16 cellular contexts compared by ENCODE assay signal in the genomic region with DNA sequence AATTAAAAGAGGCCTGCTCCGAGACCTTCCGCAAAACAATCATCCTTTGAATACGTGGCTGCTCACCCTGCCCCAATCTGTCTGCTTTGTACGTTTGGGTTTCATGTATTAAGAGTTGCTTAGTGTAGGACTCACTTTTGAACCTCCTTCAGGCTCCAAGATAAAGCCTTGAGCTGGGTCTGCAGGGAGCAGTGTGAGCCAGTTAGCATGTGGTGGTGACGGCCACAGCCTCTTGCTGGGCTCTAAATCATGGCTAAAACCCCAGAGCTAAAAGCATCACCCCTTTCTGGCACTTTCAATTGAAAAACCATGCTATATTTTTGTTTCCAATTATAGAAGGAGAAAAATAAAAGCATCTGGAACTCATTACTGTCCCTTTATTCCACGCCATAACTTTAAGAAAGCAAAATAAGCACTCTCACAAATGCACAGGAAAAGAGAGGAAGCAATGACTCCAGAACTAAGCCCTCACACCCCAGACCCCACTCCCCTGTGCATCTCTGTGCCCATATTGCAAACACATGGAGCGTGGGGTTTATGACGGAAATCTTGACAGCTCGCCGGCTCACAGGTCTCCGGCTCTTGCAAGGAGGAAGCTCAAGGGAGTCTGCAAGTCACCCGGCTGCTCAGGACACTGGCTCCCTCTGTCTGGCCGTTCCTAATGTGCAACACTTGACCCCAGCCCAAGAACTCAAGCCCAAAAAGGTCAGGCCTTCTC.
A peak's percentile ranks its signal among the peaks of the same experiment; 100 is the strongest.
DNase-seq lines count a peak whose midpoint lies in the region; ATAC-seq and TF ChIP-seq lines count a peak whose summit lies in the region.
"Had no signal": no experiment of that assay in that cellular context is flagged by ENCODE, and none has a peak within 500 bp of the region (broad histone marks: within the 10 kb centered on the region; RNA-seq: fewer than 3 reads in every experiment).

No MANE protein-coding gene starts in this region.

- H3K27ac ChIP-seq in adrenal gland: no peak overlapping the region
- peak overlapping the region in 1 of 12 donors; percentile 19 for H3K27ac ChIP-seq in heart left ventricle
- H3K27ac ChIP-seq: BLaER1, vagina had no signal

- no peak overlapping the region for H3K4me3 Mint-ChIP-seq in activated CD8-positive, alpha-beta T cell treated with anti-CD3 and anti-CD28 coated beads for 36 hours
- H3K4me3 Mint-ChIP-seq: activated T-helper 1 cell treated with anti-CD3 and anti-CD28 coated beads, Interleukin-12 subunit alpha, Interleukin-12 subunit beta, Interleukin-2, Interleukin-4 antibody, amounts not matched to agents 30 ng/mL and 10 ng/mL and 1 ng/mL, durations not matched to agents 14 hours and 24 hours and 36 hours; memory B cell had no signal

- no peaks in the 10 kb centered on the region for H3K36me3 ChIP-seq in adrenal gland (replicated peaks in 1 of 2)
- no peaks in the 10 kb centered on the region for H3K36me3 ChIP-seq in heart left ventricle
- H3K36me3 ChIP-seq: BLaER1, vagina had no signal

- 58 to 66% (median 63%) methylated on average over 11 to 13 of the region's 13 CpGs for WGBS in adrenal gland, 4 donors
- WGBS in heart left ventricle, 4 donors: 54 to 58% (median 57%) methylated on average over 13 of the region's 13 CpGs

- TF ChIP-seq POLR2A in adrenal gland (IDR thresholded peaks at IDR 0.05): no peak
- no peak for TF ChIP-seq POLR2A in heart left ventricle (IDR thresholded peaks at IDR 0.05)

- H3K4me3 ChIP-seq in adrenal gland: no peak overlapping the region
- peak overlapping the region in 1 of 12 donors; percentile 1 for H3K4me3 ChIP-seq in heart left ventricle
- H3K4me3 ChIP-seq: BLaER1, vagina had no signal

- no peaks in the 10 kb centered on the region for H3K36me3 Mint-ChIP-seq in activated CD8-positive, alpha-beta T cell treated with anti-CD3 and anti-CD28 coated beads for 36 hours (ENCODE audit: low read depth)
- H3K36me3 Mint-ChIP-seq: memory B cell had no signal

- no peaks in the 10 kb centered on the region for H3K27me3 ChIP-seq in adrenal gland
- no peaks in the 10 kb centered on the region for H3K27me3 ChIP-seq in heart left ventricle
- H3K27me3 ChIP-seq: BLaER1, vagina had no signal

- H3K4me1 ChIP-seq in adrenal gland (replicated peaks in 1 of 2) (no peaks in the 10 kb centered on the region), heart left ventricle (peaks cover 0 to 13% (median 0%) of the 10 kb centered on the region in 12 donors)
- H3K4me1 ChIP-seq: BLaER1 had no signal

- POLR2A ChIA-PET in activated CD8-positive, alpha-beta T cell treated with anti-CD3 and anti-CD28 coated beads for 36 hours (lab: Charles Lee): no interaction called here

- ATAC-seq in heart left ventricle: peak in 3 of 4 donors; percentile 52 to 61 (median 54)
- no peak for ATAC-seq in activated CD8-positive, alpha-beta T cell treated with anti-CD3 and anti-CD28 coated beads for 36 hours

- peaks cover 6% of the 10 kb centered on the region for H3K27me3 Mint-ChIP-seq in activated CD8-positive, alpha-beta T cell treated with anti-CD3 and anti-CD28 coated beads for 36 hours

- CTCF ChIA-PET in activated CD8-positive, alpha-beta T cell treated with anti-CD3 and anti-CD28 coated beads for 36 hours (lab: Charles Lee): no interaction called here

- H3K4me1 Mint-ChIP-seq in activated CD8-positive, alpha-beta T cell treated with anti-CD3 and anti-CD28 coated beads for 36 hours (ENCODE audit: low read depth): no peaks in the 10 kb centered on the region
- H3K4me1 Mint-ChIP-seq: memory B cell had no signal

- TF ChIP-seq CTCF in adrenal gland (IDR thresholded peaks at IDR 0.05) (no peak), heart left ventricle (IDR thresholded peaks at IDR 0.05) (peak in 5 of 12 donors; percentile 7 to 31 (median 14))
- TF ChIP-seq CTCF in activated CD8-positive, alpha-beta T cell treated with anti-CD3 and anti-CD28 coated beads for 36 hours (IDR thresholded peaks at IDR 0.05): no peak

- H3K9me3 ChIP-seq in adrenal gland (replicated peaks in 1 of 3) (no peaks in the 10 kb centered on the region), heart left ventricle (peaks cover 0 to 15% (median 3%) of the 10 kb centered on the region in 12 donors)
- H3K9me3 ChIP-seq: BLaER1 had no signal

- no peak overlapping the region for H3K27ac Mint-ChIP-seq in activated CD8-positive, alpha-beta T cell treated with anti-CD3 and anti-CD28 coated beads for 36 hours
- H3K27ac Mint-ChIP-seq: activated T-helper 1 cell treated with anti-CD3 and anti-CD28 coated beads, Interleukin-12 subunit alpha, Interleukin-12 subunit beta, Interleukin-2, Interleukin-4 antibody, amounts not matched to agents 30 ng/mL and 10 ng/mL and 1 ng/mL, durations not matched to agents 14 hours and 24 hours and 36 hours; memory B cell had no signal

- intact Hi-C loops in adrenal gland (cut with DNase I) (no loop called here), heart left ventricle (cut with DNase I) (loop anchor here in 1 of 10 donors (10.0 kb wide), 1 partner anchor 279 kb away; no protein-coding TSS in a partner anchor)
- intact Hi-C loops in activated CD8-positive, alpha-beta T cell treated with anti-CD3 and anti-CD28 coated beads for 36 hours (cut with micrococcal nuclease): no loop called here

- peak; percentile 37 for DNase-seq in GM04503 (ENCODE audit: low read depth)
- peak in 4 of 7 donors; percentile 6 to 55 (median 22) for DNase-seq in adrenal gland
- DNase-seq in heart left ventricle: peak in 4 of 5 donors; percentile 29 to 65 (median 34)
- peak; percentile 30 for DNase-seq in retina
- DNase-seq in NCI-H1694 treated with DMSO at 0.1 percent for 48 hours (lab: John Stamatoyannopoulos, UW): no peak
- DNase-seq in activated CD8-positive, alpha-beta T cell treated with anti-CD3 and anti-CD28 coated beads for 36 hours: no peak
- no peak for DNase-seq in A172 (ENCODE audit: low spot score)
- DNase-seq in T-helper 2 cell: no peak
- DNase-seq: DND-41; NCI-H2171; stimulated activated CD8-positive, alpha-beta memory T cell treated with anti-CD3 and anti-CD28 coated beads, Interleukin-4, amount 100 ng/mL, for 48 hours; SW 1271 had no signal

- H3K9me3 Mint-ChIP-seq in activated CD8-positive, alpha-beta T cell treated with anti-CD3 and anti-CD28 coated beads for 36 hours: no peaks in the 10 kb centered on the region
- H3K9me3 Mint-ChIP-seq: activated T-helper 1 cell treated with anti-CD3 and anti-CD28 coated beads, Interleukin-12 subunit alpha, Interleukin-12 subunit beta, Interleukin-2, Interleukin-4 antibody, amounts not matched to agents 30 ng/mL and 10 ng/mL and 1 ng/mL, durations not matched to agents 14 hours and 24 hours and 36 hours; memory B cell had no signal

Comparison
In these comparisons a context has a peak if more than half of its experiments do, and no peak if none do; other contexts are left out.
1. DNase-seq: peak in GM04503 (single experiment), adrenal gland (4 of 7), heart left ventricle (4 of 5) and retina (single experiment); none in NCI-H1694 treated with DMSO at 0.1 percent for 48 hours (single experiment), activated CD8-positive, alpha-beta T cell treated with anti-CD3 and anti-CD28 coated beads for 36 hours (single experiment), A172 (single experiment) and T-helper 2 cell (0 of 5).